In the genomic region with DNA sequence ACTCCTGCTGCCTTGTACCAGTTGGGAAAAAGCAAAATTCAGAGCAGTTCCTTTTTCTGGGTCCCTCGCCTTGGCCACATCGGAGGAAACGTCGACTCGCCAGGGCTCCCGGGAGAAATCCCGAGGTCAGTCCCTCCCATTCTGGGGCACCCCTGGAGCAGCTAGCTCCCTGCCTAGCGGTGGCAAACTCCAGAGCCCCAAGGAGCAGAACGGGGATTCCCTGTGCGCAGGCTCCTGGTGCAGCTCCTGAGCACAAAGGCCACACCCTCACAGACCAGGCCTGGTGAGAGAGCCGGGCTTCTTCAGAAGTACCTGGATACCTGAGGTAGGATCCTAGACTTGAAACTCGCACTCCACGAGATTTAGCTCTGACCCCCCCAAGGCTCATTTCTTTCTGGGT, we compare ENCODE assay signal across 15 cellular contexts. TPM values are rescaled to one million over a fixed set of nuclear protein-coding genes. Genes with fewer than 3 reads are reported as not detected.
"Had no signal": no experiment of that assay in that cellular context is flagged by ENCODE, and none has a peak within 500 bp of the region (broad histone marks: within the 10 kb centered on the region; RNA-seq: fewer than 3 reads in every experiment).

No MANE protein-coding gene starts in this region.

- FAIRE-seq: bronchial epithelial cell, frontal cortex had no signal

- H3K4me3 ChIP-seq: skin epidermis, uterus had no signal

- H3K9me3 ChIP-seq: uterus had no signal

- H3K36me3 Mint-ChIP-seq: activated CD4-positive, alpha-beta memory T cell treated with anti-CD3 and anti-CD28 coated beads for 36 hours; activated naive CD8-positive, alpha-beta T cell treated with anti-CD3 and anti-CD28 coated beads for 36 hours had no signal

- H3K27me3 ChIP-seq: uterus had no signal

- H3K9me3 Mint-ChIP-seq: activated CD4-positive, alpha-beta memory T cell treated with anti-CD3 and anti-CD28 coated beads for 36 hours; activated naive CD8-positive, alpha-beta T cell treated with anti-CD3 and anti-CD28 coated beads for 36 hours; activated T-cell treated with anti-CD3 and anti-CD28 coated beads, Interleukin-2, amount 50 U/mL, for 4 hours; T-helper 2 cell treated with Interferon-gamma antibody and Interleukin-4, amounts not matched to agents 5 μg/mL and 100 μg/mL, for 36 hours had no signal

- H3K36me3 ChIP-seq: uterus had no signal

- H3K27ac ChIP-seq: skin epidermis, uterus had no signal

- H3K27ac Mint-ChIP-seq: activated CD4-positive, alpha-beta memory T cell treated with anti-CD3 and anti-CD28 coated beads for 36 hours; activated naive CD8-positive, alpha-beta T cell treated with anti-CD3 and anti-CD28 coated beads for 36 hours; memory B cell; T-helper 2 cell treated with Interferon-gamma antibody and Interleukin-4, amounts not matched to agents 5 μg/mL and 100 μg/mL, for 36 hours had no signal

- H3K4me3 Mint-ChIP-seq: activated CD4-positive, alpha-beta memory T cell treated with anti-CD3 and anti-CD28 coated beads for 36 hours; activated naive CD8-positive, alpha-beta T cell treated with anti-CD3 and anti-CD28 coated beads for 36 hours; activated T-cell treated with anti-CD3 and anti-CD28 coated beads, Interleukin-2, amount 50 U/mL, for 4 hours; memory B cell; T-helper 2 cell treated with Interferon-gamma antibody and Interleukin-4, amounts not matched to agents 5 μg/mL and 100 μg/mL, for 36 hours had no signal

- DNase-seq: activated CD4-positive, alpha-beta memory T cell treated with anti-CD3 and anti-CD28 coated beads for 36 hours; activated CD4-positive, alpha-beta T cell treated with anti-CD3 and anti-CD28 coated beads for 1 hour; activated gamma-delta T cell; activated naive CD8-positive, alpha-beta T cell treated with anti-CD3 and anti-CD28 coated beads for 36 hours; activated T-cell treated with anti-CD3 and anti-CD28 coated beads, Interleukin-2, amount 50 U/mL, for 4 hours; stimulated activated CD4-positive, alpha-beta T cell treated with anti-CD3 and anti-CD28 coated beads, Interleukin-4, amount 100 ng/mL, for 4 hours; SW 1271; uterus had no signal

- ATAC-seq: left lobe of liver had no signal

- H3K4me1 Mint-ChIP-seq: memory B cell had no signal

RNA-seq across cellular contexts. Expression of a gene that starts 2.6 kb away (rescaled TPM):
- total RNA-seq: activated CD4-positive, alpha-beta memory T cell treated with anti-CD3 and anti-CD28 coated beads for 36 hours; activated naive CD8-positive, alpha-beta T cell treated with anti-CD3 and anti-CD28 coated beads for 36 hours; activated T-cell treated with anti-CD3 and anti-CD28 coated beads, Interleukin-2, amount 50 U/mL, for 4 hours; bronchial epithelial cell; fibroblast of lung; left lobe of liver had no signal
- polyA plus RNA-seq: fibroblast of lung had no signal
